33 cellular contexts compared by ENCODE assay signal in genomic region chr14:92731622-92732021, GRCh38. TPM values are rescaled to one million over a fixed set of nuclear protein-coding genes. Genes with fewer than 3 reads are reported as not detected.
DNase-seq lines count a peak whose midpoint lies in the region; ATAC-seq and TF ChIP-seq lines count a peak whose summit lies in the region.
"Had no signal": no experiment of that assay in that cellular context is flagged by ENCODE, and none has a peak within 500 bp of the region (broad histone marks: within the 10 kb centered on the region; RNA-seq: fewer than 3 reads in every experiment).

No MANE protein-coding gene starts in this region.

- peaks cover 8 to 13% of the 10 kb centered on the region in 2 donors for H3K36me3 Mint-ChIP-seq in activated T-cell treated with anti-CD3 and anti-CD28 coated beads, Interleukin-2, amount 50 U/mL, for 72 hours (ENCODE audit: insufficient read depth in 2 of 2)
- H3K36me3 Mint-ChIP-seq in activated naive CD4-positive, alpha-beta T cell treated with anti-CD3 and anti-CD28 coated beads, Interleukin-2, amount 50 U/mL, for 24 hours = peaks cover 18% of the 10 kb centered on the region

- H3K4me2 ChIP-seq in BLaER1 treated with 17β-estradiol and CSF1 and Interleukin-3, amounts not matched to agents 10 nM and 100 nM = peak overlapping the region in 5 of 11 experiments; percentile 54 to 82 (median 73); a peak in 9 of 22 replicates
- H3K4me2 ChIP-seq: A549 had no signal

- no peak for ATAC-seq in activated T-cell treated with anti-CD3 and anti-CD28 coated beads, Interleukin-2, amount 50 U/mL, for 72 hours (replicated peaks in 1 of 2)
- ATAC-seq: A549; CD8-positive, alpha-beta T cell had no signal

- H3K27ac ChIP-seq in BLaER1 treated with 17β-estradiol and CSF1 and Interleukin-3, amounts not matched to agents 10 nM and 100 nM = peak overlapping the region in 7 of 11 experiments; percentile 0 to 96 (median 88); a peak in 10 of 22 replicates
- no peak overlapping the region for H3K27ac ChIP-seq in HEK293 (ENCODE audit: extremely low read depth, low read depth, low read length)
- H3K27ac ChIP-seq: 22Rv1, A549, BLaER1, C4-2B had no signal

- H3K9ac ChIP-seq in BLaER1 treated with 17β-estradiol and CSF1 and Interleukin-3, amounts not matched to agents 10 nM and 100 nM = no peak overlapping the region; a peak in 1 of 22 replicates
- H3K9ac ChIP-seq: BLaER1 had no signal

- peak overlapping the region; percentile 22 for H3K27ac Mint-ChIP-seq in activated T-cell treated with anti-CD3 and anti-CD28 coated beads, Interleukin-2, amount 50 U/mL, for 72 hours
- peak overlapping the region; percentile 65 for H3K27ac Mint-ChIP-seq in activated naive CD4-positive, alpha-beta T cell treated with anti-CD3 and anti-CD28 coated beads, Interleukin-2, amount 50 U/mL, for 24 hours
- H3K27ac Mint-ChIP-seq: B cell; CD4-positive, alpha-beta memory T cell; CD4-positive, alpha-beta T cell; CD4-positive, CD25-positive, alpha-beta regulatory T cell; CD8-positive, alpha-beta T cell had no signal

- H3K27me3 Mint-ChIP-seq in activated T-cell treated with anti-CD3 and anti-CD28 coated beads, Interleukin-2, amount 50 U/mL, for 72 hours (ENCODE audit: low read depth) = peaks cover 24% of the 10 kb centered on the region
- no peaks in the 10 kb centered on the region for H3K27me3 Mint-ChIP-seq in activated naive CD4-positive, alpha-beta T cell treated with anti-CD3 and anti-CD28 coated beads, Interleukin-2, amount 50 U/mL, for 24 hours
- H3K27me3 Mint-ChIP-seq: B cell; CD4-positive, alpha-beta T cell; CD4-positive, CD25-positive, alpha-beta regulatory T cell had no signal

- H4K20me1 ChIP-seq in BLaER1 treated with 17β-estradiol and CSF1 and Interleukin-3, amounts not matched to agents 10 nM and 100 nM = peaks cover 0 to 100% (median 0%) of the 10 kb centered on the region in 11 experiments; a peak in 6 of 22 replicates
- H4K20me1 ChIP-seq: BLaER1 had no signal

- DNase-seq in activated T-cell treated with anti-CD3 and anti-CD28 coated beads, Interleukin-2, amount 50 U/mL, for 72 hours = no peak
- DNase-seq in activated T-cell treated with anti-CD3 and anti-CD28 coated beads, Interleukin-2, amount 50 U/mL, for 48 hours = no peak
- DNase-seq in activated naive CD4-positive, alpha-beta T cell treated with anti-CD3 and anti-CD28 coated beads, Interleukin-2, amount 50 U/mL, for 16 hours = no peak
- DNase-seq in NCI-H748 (lab: John Stamatoyannopoulos, UW; ENCODE audit: unreplicated experiment) (no peak), DMS153 treated with DMSO at 0.1 percent for 48 hours (lab: John Stamatoyannopoulos, UW; ENCODE audit: unreplicated experiment) (no peak)
- DNase-seq: 8988T; ACHN; AML-193; BE2C; C1 segment of cervical spinal cord; Caco-2; Calu3; CD4-positive, alpha-beta memory T cell; CD4-positive, alpha-beta T cell; CD4-positive, CD25-positive, alpha-beta regulatory T cell; CD8-positive, alpha-beta memory T cell; CD8-positive, alpha-beta T cell; COR-L47; DMS 273 treated with DMSO at 0.1 percent for 48 hours; DMS153; DMS53; DMS79; DMS79 treated with DMSO at 0.1 percent for 48 hours; DND-41; EL had no signal

- H3K4me1 ChIP-seq in BLaER1 treated with 17β-estradiol and CSF1 and Interleukin-3, amounts not matched to agents 10 nM and 100 nM = peaks cover 50 to 99% (median 68%) of the 10 kb centered on the region in 10 experiments
- H3K4me1 ChIP-seq in HEK293 (ENCODE audit: control insufficient read depth, insufficient read depth, low read length) = no peaks in the 10 kb centered on the region
- H3K4me1 ChIP-seq: BE2C had no signal

- H3K9me3 ChIP-seq in BLaER1 treated with 17β-estradiol and CSF1 and Interleukin-3, amounts not matched to agents 10 nM and 100 nM (replicated peaks in 1 of 11) = peaks cover 0 to 27% (median 19%) of the 10 kb centered on the region in 11 experiments; a peak in 19 of 22 replicates
- no peaks in the 10 kb centered on the region for H3K9me3 ChIP-seq in HEK293 (ENCODE audit: control insufficient read depth, insufficient read depth, low read depth, low read length)
- H3K9me3 ChIP-seq: BE2C, Caco-2 had no signal

- H3K9me3 Mint-ChIP-seq in activated T-cell treated with anti-CD3 and anti-CD28 coated beads, Interleukin-2, amount 50 U/mL, for 72 hours = peaks cover 0 to 3% of the 10 kb centered on the region in 2 donors
- H3K9me3 Mint-ChIP-seq in activated naive CD4-positive, alpha-beta T cell treated with anti-CD3 and anti-CD28 coated beads, Interleukin-2, amount 50 U/mL, for 24 hours = peaks cover 3% of the 10 kb centered on the region
- H3K9me3 Mint-ChIP-seq: CD4-positive, alpha-beta T cell; CD8-positive, alpha-beta T cell had no signal

- POLR2A ChIA-PET in HEK293 (lab: Yijun Ruan, JAX) = interaction anchor here (6.6 kb wide), 1 partner anchor 17 kb away, joined by 34 read pairs; the partner anchor contains the start of gene LGMN

- H3K4me3 ChIP-seq in BLaER1 treated with 17β-estradiol and CSF1 and Interleukin-3, amounts not matched to agents 10 nM and 100 nM = peak overlapping the region in 2 of 10 experiments; percentile 18 to 25; a peak in 1 of 20 replicates
- H3K4me3 ChIP-seq in HEK293 (ENCODE audit: low read depth, low read length) = no peak overlapping the region
- H3K4me3 ChIP-seq: A549, BLaER1 had no signal

- H3K4me1 Mint-ChIP-seq in activated T-cell treated with anti-CD3 and anti-CD28 coated beads, Interleukin-2, amount 50 U/mL, for 72 hours (ENCODE audit: low read depth) = peaks cover 21% of the 10 kb centered on the region
- peaks cover 8% of the 10 kb centered on the region for H3K4me1 Mint-ChIP-seq in activated naive CD4-positive, alpha-beta T cell treated with anti-CD3 and anti-CD28 coated beads, Interleukin-2, amount 50 U/mL, for 24 hours

- CTCF ChIA-PET in HEK293 (lab: Yijun Ruan, JAX) = no interaction called here

- no peak overlapping the region for H3K4me3 Mint-ChIP-seq in activated T-cell treated with anti-CD3 and anti-CD28 coated beads, Interleukin-2, amount 50 U/mL, for 72 hours
- H3K4me3 Mint-ChIP-seq in activated naive CD4-positive, alpha-beta T cell treated with anti-CD3 and anti-CD28 coated beads, Interleukin-2, amount 50 U/mL, for 24 hours = no peak overlapping the region
- H3K4me3 Mint-ChIP-seq: B cell; CD4-positive, alpha-beta memory T cell; CD4-positive, alpha-beta T cell; CD4-positive, CD25-positive, alpha-beta regulatory T cell; CD8-positive, alpha-beta memory T cell; CD8-positive, alpha-beta T cell had no signal

- TF ChIP-seq CTCF in HEK293 (tag by site-specific recombination; IDR thresholded peaks at IDR 0.05) = no peak

- no peaks in the 10 kb centered on the region for H3K27me3 ChIP-seq in BLaER1 treated with 17β-estradiol and CSF1 and Interleukin-3, amounts not matched to agents 10 nM and 100 nM
- H3K27me3 ChIP-seq: BE2C, BLaER1 had no signal

- peaks cover 19 to 100% (median 22%) of the 10 kb centered on the region in 11 experiments for H3K36me3 ChIP-seq in BLaER1 treated with 17β-estradiol and CSF1 and Interleukin-3, amounts not matched to agents 10 nM and 100 nM
- peaks cover 9 to 19% of the 10 kb centered on the region in 2 experiments; a peak in 2 of 3 replicates for H3K36me3 ChIP-seq in HEK293 (ENCODE audit: control insufficient read depth in 2 of 2, insufficient read depth in 1 of 2, low read length in 2 of 2)

TF ChIP-seq in HEK293, 187 proteins besides CTCF, POLR2A, EP300 and RAD21:
- TF ChIP-seq WT1 (tag by site-specific recombination; IDR thresholded peaks at IDR 0.05) (no peak), ZNF248 (tag by site-specific recombination; IDR thresholded peaks at IDR 0.05) (no peak), ZNF140 (tag by site-specific recombination; IDR thresholded peaks at IDR 0.05) (peak; percentile 99), GLIS1 (tag by site-specific recombination; IDR thresholded peaks at IDR 0.05) (no peak), ZBTB21 (tag by site-specific recombination; IDR thresholded peaks at IDR 0.05) (no peak)

RNA-seq across cellular contexts. Expression of gene LGMN, which starts 16.8 kb away (rescaled TPM):
- total RNA-seq in activated T-cell treated with anti-CD3 and anti-CD28 coated beads, Interleukin-2, amount 50 U/mL, for 72 hours = 1 to 10 TPM; 2.5 to 4.7 TPM
